ENCODE assay signal across 8 cellular contexts in the genomic region with DNA sequence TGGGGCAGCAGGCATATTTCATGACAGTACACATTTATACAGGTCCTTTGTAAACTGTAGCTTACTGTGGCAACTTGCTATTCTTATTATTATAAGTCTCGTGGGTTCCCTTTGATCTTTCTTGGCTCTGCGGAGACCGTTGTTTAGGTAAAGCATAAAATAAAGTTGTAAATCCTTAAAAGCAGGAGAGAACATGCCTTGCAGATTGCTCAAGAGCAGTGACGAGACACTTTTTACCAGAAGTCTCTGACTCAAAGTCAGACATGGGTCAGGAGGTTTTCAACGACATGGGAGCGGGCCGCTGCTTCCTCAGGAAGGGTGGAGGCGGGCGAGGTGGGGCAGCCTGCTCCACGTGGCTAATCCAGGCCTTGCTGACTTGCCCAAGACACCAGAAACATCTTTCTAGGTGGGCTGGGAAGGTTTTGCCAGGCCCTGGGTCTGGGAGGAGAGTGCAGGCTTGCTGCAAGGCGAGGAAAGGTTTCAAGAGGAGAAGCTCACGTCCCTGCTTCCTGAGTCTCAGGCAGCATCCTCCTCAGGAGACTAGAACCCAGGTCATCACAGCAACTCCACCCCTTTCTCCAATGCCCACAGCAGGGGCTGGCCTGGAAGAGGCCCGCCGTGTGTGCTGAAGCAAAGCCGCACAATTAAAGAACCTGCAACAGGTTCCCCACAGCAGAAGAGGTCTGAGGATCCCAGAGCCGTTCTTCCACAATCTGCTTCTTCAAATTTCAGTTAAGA. TPM values are rescaled to one million over a fixed set of nuclear protein-coding genes. Genes with fewer than 3 reads are reported as not detected.
A peak's percentile ranks its signal among the peaks of the same experiment; 100 is the strongest.
DNase-seq lines count a peak whose midpoint lies in the region; ATAC-seq and TF ChIP-seq lines count a peak whose summit lies in the region.

No MANE protein-coding gene starts in this region.

- TF ChIP-seq CTCF in hepatocyte (IDR thresholded peaks at IDR 0.05; ENCODE audit: poor library complexity): no peak

- no peak overlapping the region for H2AFZ ChIP-seq in hepatocyte

- peaks cover 36% of the 10 kb centered on the region for H3K4me1 Mint-ChIP-seq in activated T-helper 1 cell treated with anti-CD3 and anti-CD28 coated beads, Interleukin-12 subunit alpha, Interleukin-12 subunit beta, Interleukin-2, Interleukin-4 antibody, amounts not matched to agents 30 ng/mL and 10 ng/mL and 1 ng/mL, durations not matched to agents 14 hours and 24 hours and 36 hours (ENCODE audit: low read depth)

- H3K79me2 ChIP-seq in hepatocyte: peaks cover 15% of the 10 kb centered on the region

- 51% methylated on average over 16 of the region's 16 CpGs for WGBS in hepatocyte (ENCODE audit: low lambda C conversion rate, missing lambda C conversion rate)
- WGBS in thymus: 69% methylated on average over 16 of the region's 16 CpGs

- H3K4me3 ChIP-seq in hepatocyte (no peak overlapping the region), thymus (ENCODE audit: low read length) (no peak overlapping the region)

- peaks cover 28% of the 10 kb centered on the region for H3K4me1 ChIP-seq in hepatocyte (ENCODE audit: insufficient read depth)
- H3K4me1 ChIP-seq in thymus (ENCODE audit: control insufficient read depth, insufficient read depth, low read length): no peaks in the 10 kb centered on the region

- DNase-seq in activated T-cell treated with anti-CD3 and anti-CD28 coated beads for 48 hours (ENCODE audit: low read depth) (peak; percentile 11), activated T-cell treated with anti-CD3 and anti-CD28 coated beads for 4 hours (no peak), hepatocyte (ENCODE audit: low spot score) (peak; percentile 82)
- no peak for DNase-seq in activated T-helper 1 cell treated with anti-CD3 and anti-CD28 coated beads, Interleukin-12 subunit alpha, Interleukin-12 subunit beta, Interleukin-2, Interleukin-4 antibody, amounts not matched to agents 30 ng/mL and 10 ng/mL and 1 ng/mL, durations not matched to agents 14 hours and 24 hours and 36 hours (ENCODE audit: low spot score)

- H3K4me3 Mint-ChIP-seq in activated T-helper 1 cell treated with anti-CD3 and anti-CD28 coated beads, Interleukin-12 subunit alpha, Interleukin-12 subunit beta, Interleukin-2, Interleukin-4 antibody, amounts not matched to agents 30 ng/mL and 10 ng/mL and 1 ng/mL, durations not matched to agents 14 hours and 24 hours and 36 hours: peak overlapping the region; percentile 31

- intact Hi-C loops in activated T-helper 1 cell treated with anti-CD3 and anti-CD28 coated beads, Interleukin-12 subunit alpha, Interleukin-12 subunit beta, Interleukin-2, Interleukin-4 antibody, amounts not matched to agents 30 ng/mL and 10 ng/mL and 1 ng/mL, durations not matched to agents 14 hours and 24 hours and 36 hours (cut with micrococcal nuclease): no loop called here

- peak overlapping the region; percentile 84 for H3K27ac Mint-ChIP-seq in activated T-helper 1 cell treated with anti-CD3 and anti-CD28 coated beads, Interleukin-12 subunit alpha, Interleukin-12 subunit beta, Interleukin-2, Interleukin-4 antibody, amounts not matched to agents 30 ng/mL and 10 ng/mL and 1 ng/mL, durations not matched to agents 14 hours and 24 hours and 36 hours

- H3K27me3 Mint-ChIP-seq in activated T-helper 1 cell treated with anti-CD3 and anti-CD28 coated beads, Interleukin-12 subunit alpha, Interleukin-12 subunit beta, Interleukin-2, Interleukin-4 antibody, amounts not matched to agents 30 ng/mL and 10 ng/mL and 1 ng/mL, durations not matched to agents 14 hours and 24 hours and 36 hours (ENCODE audit: insufficient read depth): no peaks in the 10 kb centered on the region

- H4K20me1 ChIP-seq in hepatocyte (ENCODE audit: insufficient read depth, poor library complexity, severe bottlenecking): no peaks in the 10 kb centered on the region

- H3K9me2 ChIP-seq in hepatocyte (replicated peaks; ENCODE audit: insufficient read depth): no peaks in the 10 kb centered on the region

- no peaks in the 10 kb centered on the region for H3K36me3 Mint-ChIP-seq in activated T-helper 1 cell treated with anti-CD3 and anti-CD28 coated beads, Interleukin-12 subunit alpha, Interleukin-12 subunit beta, Interleukin-2, Interleukin-4 antibody, amounts not matched to agents 30 ng/mL and 10 ng/mL and 1 ng/mL, durations not matched to agents 14 hours and 24 hours and 36 hours (ENCODE audit: low read depth)

- H3K36me3 ChIP-seq in hepatocyte (replicated peaks; ENCODE audit: insufficient read depth, low read depth) (no peaks in the 10 kb centered on the region), thymus (ENCODE audit: control insufficient read depth, insufficient read depth) (peaks cover 4% of the 10 kb centered on the region)

- H3K9me3 ChIP-seq in hepatocyte (ENCODE audit: low read depth) (no peaks in the 10 kb centered on the region), thymus (ENCODE audit: control insufficient read depth) (no peaks in the 10 kb centered on the region)

- H3K27ac ChIP-seq in hepatocyte: peak overlapping the region; percentile 71
- H3K27ac ChIP-seq in thymus (ENCODE audit: low read depth): peak overlapping the region; percentile 66

- H3K27me3 ChIP-seq in hepatocyte (no peaks in the 10 kb centered on the region), thymus (ENCODE audit: control insufficient read depth, insufficient read depth) (no peaks in the 10 kb centered on the region)

- ATAC-seq in HG03196 (IDR thresholded peaks at IDR 0.05; ENCODE audit: unreplicated experiment): no peak
- ATAC-seq in HG02642 (IDR thresholded peaks at IDR 0.05; ENCODE audit: poor library complexity, unreplicated experiment): no peak
- ATAC-seq in GM19467 (IDR thresholded peaks at IDR 0.05; ENCODE audit: unreplicated experiment): no peak

- no peak overlapping the region for H3K4me2 ChIP-seq in hepatocyte

- H3K9me3 Mint-ChIP-seq in activated T-helper 1 cell treated with anti-CD3 and anti-CD28 coated beads, Interleukin-12 subunit alpha, Interleukin-12 subunit beta, Interleukin-2, Interleukin-4 antibody, amounts not matched to agents 30 ng/mL and 10 ng/mL and 1 ng/mL, durations not matched to agents 14 hours and 24 hours and 36 hours: no peaks in the 10 kb centered on the region

RNA-seq across cellular contexts. Expression of a gene that starts 6.5 kb away (rescaled TPM):
- total RNA-seq in activated T-helper 1 cell treated with anti-CD3 and anti-CD28 coated beads, Interleukin-12 subunit alpha, Interleukin-12 subunit beta, Interleukin-2, Interleukin-4 antibody, amounts not matched to agents 30 ng/mL and 10 ng/mL and 1 ng/mL, durations not matched to agents 14 hours and 24 hours and 36 hours: 1.8 and 2.2 TPM in 2 replicates
- total RNA-seq in hepatocyte: 20.0 and 26.7 TPM in 2 replicates
- 31.6 and 33.5 TPM in 2 replicates for polyA plus RNA-seq in hepatocyte
- 21.2 TPM for polyA plus RNA-seq in thymus

RNA-seq across cellular contexts. Expression of a gene that starts 56.5 kb away (rescaled TPM):
- total RNA-seq in activated T-helper 1 cell treated with anti-CD3 and anti-CD28 coated beads, Interleukin-12 subunit alpha, Interleukin-12 subunit beta, Interleukin-2, Interleukin-4 antibody, amounts not matched to agents 30 ng/mL and 10 ng/mL and 1 ng/mL, durations not matched to agents 14 hours and 24 hours and 36 hours: 1.3 TPM in 2 replicates
- 24.6 and 27.1 TPM in 2 replicates for total RNA-seq in hepatocyte
- polyA plus RNA-seq in hepatocyte (11.7 and 12.8 TPM in 2 replicates), thymus (7.5 TPM)

Comparison
In these comparisons a context has a peak if more than half of its experiments do, and no peak if none do; other contexts are left out.
1. DNase-seq: peak in activated T-cell treated with anti-CD3 and anti-CD28 coated beads for 48 hours (single experiment) and hepatocyte (single experiment); none in activated T-cell treated with anti-CD3 and anti-CD28 coated beads for 4 hours (single experiment) and activated T-helper 1 cell treated with anti-CD3 and anti-CD28 coated beads, Interleukin-12 subunit alpha, Interleukin-12 subunit beta, Interleukin-2, Interleukin-4 antibody, amounts not matched to agents 30 ng/mL and 10 ng/mL and 1 ng/mL, durations not matched to agents 14 hours and 24 hours and 36 hours (single experiment).
2. RNA of a gene that starts 56.5 kb away (total RNA-seq): 24.6 to 27.1 TPM in hepatocyte; 1.3 TPM in activated T-helper 1 cell treated with anti-CD3 and anti-CD28 coated beads, Interleukin-12 subunit alpha, Interleukin-12 subunit beta, Interleukin-2, Interleukin-4 antibody, amounts not matched to agents 30 ng/mL and 10 ng/mL and 1 ng/mL, durations not matched to agents 14 hours and 24 hours and 36 hours; every median in the first group is over 10 times any median in the second.